2 cellular contexts compared by ENCODE assay signal in the genomic region with DNA sequence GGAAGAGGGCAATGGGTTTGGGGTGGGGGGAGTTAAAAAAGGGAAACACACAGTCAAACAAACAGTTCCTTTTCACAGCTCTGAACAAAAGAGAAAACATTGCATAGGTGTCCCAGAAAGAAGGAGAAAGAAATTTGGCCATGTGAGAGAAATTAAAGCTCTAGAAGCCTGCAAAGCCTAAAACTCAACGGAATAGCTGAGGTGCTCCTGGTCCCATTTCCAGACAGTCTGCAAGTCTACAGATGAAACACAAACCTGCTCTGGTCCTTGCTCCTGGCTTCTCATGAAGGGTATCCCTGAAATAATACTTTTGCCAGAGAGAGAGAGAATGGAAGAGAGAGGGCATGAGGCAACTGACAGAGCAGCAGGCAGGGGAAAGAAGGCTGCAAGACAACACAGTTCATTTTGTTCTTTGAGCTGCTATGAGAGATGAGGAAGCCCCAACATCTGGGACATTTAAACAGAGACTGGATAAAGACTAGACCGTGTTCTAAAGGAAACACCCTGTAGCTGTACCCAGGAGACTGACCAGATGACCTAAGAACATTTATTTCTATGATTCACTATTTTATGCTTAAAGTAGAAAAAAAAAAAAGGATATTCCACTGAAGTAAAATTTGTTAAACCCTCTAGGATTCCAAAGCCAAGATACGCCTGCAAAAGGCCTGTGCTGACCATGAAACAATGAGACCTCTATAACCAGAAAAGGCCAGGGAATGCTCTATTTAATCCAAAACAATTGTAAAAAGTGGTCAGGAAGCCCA.
TF ChIP-seq lines count a peak whose summit lies in the region.

No MANE protein-coding gene starts in this region.

TF ChIP-seq in SK-N-SH treated with all-trans-retinoic acid at 6 μM for 48 hours, 23 proteins besides CTCF, POLR2A, EP300 and RAD21 (continued from another document and continues in another):
- TF ChIP-seq, protein P1, sequence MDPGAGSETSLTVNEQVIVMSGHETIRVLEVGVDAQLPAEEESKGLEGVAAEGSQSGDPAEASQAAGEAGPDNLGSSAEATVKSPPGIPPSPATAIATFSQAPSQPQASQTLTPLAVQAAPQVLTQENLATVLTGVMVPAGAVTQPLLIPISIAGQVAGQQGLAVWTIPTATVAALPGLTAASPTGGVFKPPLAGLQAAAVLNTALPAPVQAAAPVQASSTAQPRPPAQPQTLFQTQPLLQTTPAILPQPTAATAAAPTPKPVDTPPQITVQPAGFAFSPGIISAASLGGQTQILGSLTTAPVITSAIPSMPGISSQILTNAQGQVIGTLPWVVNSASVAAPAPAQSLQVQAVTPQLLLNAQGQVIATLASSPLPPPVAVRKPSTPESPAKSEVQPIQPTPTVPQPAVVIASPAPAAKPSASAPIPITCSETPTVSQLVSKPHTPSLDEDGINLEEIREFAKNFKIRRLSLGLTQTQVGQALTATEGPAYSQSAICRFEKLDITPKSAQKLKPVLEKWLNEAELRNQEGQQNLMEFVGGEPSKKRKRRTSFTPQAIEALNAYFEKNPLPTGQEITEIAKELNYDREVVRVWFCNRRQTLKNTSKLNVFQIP (CRISPR knock-in tag; IDR thresholded peaks at IDR 0.05; ENCODE audit: borderline replicate concordance, low read depth) = peak; percentile 38; the same call in 1 of the 2 replicates
- TF ChIP-seq ESRRG (CRISPR knock-in tag; IDR thresholded peaks at IDR 0.05) (no peak), RARB (CRISPR knock-in tag; IDR thresholded peaks at IDR 0.05) (no peak), ZNF70 (CRISPR knock-in tag; IDR thresholded peaks at IDR 0.05) (peak; percentile 8; the same call in 1 of the 2 replicates), CSDC2 (CRISPR knock-in tag; IDR thresholded peaks at IDR 0.05) (peak; percentile 87), GLIS3 (CRISPR knock-in tag; IDR thresholded peaks at IDR 0.05) (no peak), SNAI2 (CRISPR knock-in tag; IDR thresholded peaks at IDR 0.05) (peak; percentile 29; the same call in 1 of the 2 replicates), BACH2 (CRISPR knock-in tag; IDR thresholded peaks at IDR 0.05; ENCODE audit: borderline replicate concordance) (peak; percentile 61; the same call in 1 of the 2 replicates), ZFP30 (CRISPR knock-in tag; IDR thresholded peaks at IDR 0.05) (peak; percentile 42; the same call in 1 of the 2 replicates), ARNTL (CRISPR knock-in tag; IDR thresholded peaks at IDR 0.05; ENCODE audit: borderline replicate concordance, low read depth) (no peak), ZC3H10 (CRISPR knock-in tag; IDR thresholded peaks at IDR 0.05) (no peak), ZNF8 (CRISPR knock-in tag; IDR thresholded peaks at IDR 0.05) (0 out of 2 replicates have a peak, but pooled peaks have one; percentile 5), PPARA (CRISPR knock-in tag; IDR thresholded peaks at IDR 0.05; ENCODE audit: borderline replicate concordance) (peak; percentile 70; the same call in 1 of the 2 replicates)
- TF ChIP-seq, protein P2, sequence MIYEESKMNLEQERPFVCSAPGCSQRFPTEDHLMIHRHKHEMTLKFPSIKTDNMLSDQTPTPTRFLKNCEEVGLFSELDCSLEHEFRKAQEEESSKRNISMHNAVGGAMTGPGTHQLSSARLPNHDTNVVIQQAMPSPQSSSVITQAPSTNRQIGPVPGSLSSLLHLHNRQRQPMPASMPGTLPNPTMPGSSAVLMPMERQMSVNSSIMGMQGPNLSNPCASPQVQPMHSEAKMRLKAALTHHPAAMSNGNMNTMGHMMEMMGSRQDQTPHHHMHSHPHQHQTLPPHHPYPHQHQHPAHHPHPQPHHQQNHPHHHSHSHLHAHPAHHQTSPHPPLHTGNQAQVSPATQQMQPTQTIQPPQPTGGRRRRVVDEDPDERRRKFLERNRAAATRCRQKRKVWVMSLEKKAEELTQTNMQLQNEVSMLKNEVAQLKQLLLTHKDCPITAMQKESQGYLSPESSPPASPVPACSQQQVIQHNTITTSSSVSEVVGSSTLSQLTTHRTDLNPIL (CRISPR knock-in tag; IDR thresholded peaks at IDR 0.05; ENCODE audit: low read depth) = no peak
- TF ChIP-seq, protein P3, sequence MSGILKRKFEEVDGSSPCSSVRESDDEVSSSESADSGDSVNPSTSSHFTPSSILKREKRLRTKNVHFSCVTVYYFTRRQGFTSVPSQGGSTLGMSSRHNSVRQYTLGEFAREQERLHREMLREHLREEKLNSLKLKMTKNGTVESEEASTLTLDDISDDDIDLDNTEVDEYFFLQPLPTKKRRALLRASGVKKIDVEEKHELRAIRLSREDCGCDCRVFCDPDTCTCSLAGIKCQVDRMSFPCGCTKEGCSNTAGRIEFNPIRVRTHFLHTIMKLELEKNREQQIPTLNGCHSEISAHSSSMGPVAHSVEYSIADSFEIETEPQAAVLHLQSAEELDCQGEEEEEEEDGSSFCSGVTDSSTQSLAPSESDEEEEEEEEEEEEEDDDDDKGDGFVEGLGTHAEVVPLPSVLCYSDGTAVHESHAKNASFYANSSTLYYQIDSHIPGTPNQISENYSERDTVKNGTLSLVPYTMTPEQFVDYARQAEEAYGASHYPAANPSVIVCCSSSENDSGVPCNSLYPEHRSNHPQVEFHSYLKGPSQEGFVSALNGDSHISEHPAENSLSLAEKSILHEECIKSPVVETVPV (CRISPR knock-in tag; IDR thresholded peaks at IDR 0.05) = peak; percentile 11; the same call in 1 of the 2 replicates
- TF ChIP-seq, protein P4, sequence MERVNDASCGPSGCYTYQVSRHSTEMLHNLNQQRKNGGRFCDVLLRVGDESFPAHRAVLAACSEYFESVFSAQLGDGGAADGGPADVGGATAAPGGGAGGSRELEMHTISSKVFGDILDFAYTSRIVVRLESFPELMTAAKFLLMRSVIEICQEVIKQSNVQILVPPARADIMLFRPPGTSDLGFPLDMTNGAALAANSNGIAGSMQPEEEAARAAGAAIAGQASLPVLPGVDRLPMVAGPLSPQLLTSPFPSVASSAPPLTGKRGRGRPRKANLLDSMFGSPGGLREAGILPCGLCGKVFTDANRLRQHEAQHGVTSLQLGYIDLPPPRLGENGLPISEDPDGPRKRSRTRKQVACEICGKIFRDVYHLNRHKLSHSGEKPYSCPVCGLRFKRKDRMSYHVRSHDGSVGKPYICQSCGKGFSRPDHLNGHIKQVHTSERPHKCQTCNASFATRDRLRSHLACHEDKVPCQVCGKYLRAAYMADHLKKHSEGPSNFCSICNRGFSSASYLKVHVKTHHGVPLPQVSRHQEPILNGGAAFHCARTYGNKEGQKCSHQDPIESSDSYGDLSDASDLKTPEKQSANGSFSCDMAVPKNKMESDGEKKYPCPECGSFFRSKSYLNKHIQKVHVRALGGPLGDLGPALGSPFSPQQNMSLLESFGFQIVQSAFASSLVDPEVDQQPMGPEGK (CRISPR knock-in tag; IDR thresholded peaks at IDR 0.05; ENCODE audit: borderline replicate concordance) = no peak

TF ChIP-seq in SK-N-SH, 30 proteins besides CTCF, POLR2A, EP300 and RAD21 (continued from another document):
- TF ChIP-seq, protein P5, sequence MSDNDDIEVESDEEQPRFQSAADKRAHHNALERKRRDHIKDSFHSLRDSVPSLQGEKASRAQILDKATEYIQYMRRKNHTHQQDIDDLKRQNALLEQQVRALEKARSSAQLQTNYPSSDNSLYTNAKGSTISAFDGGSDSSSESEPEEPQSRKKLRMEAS (IDR thresholded peaks at IDR 0.05; ENCODE audit: low read depth) = no peak
- TF ChIP-seq MEF2A (IDR thresholded peaks at IDR 0.05; ENCODE audit: borderline replicate concordance, low read depth) (no peak), GABPA (IDR thresholded peaks at IDR 0.05; ENCODE audit: low read depth) (no peak), FOXJ3 (CRISPR knock-in tag; IDR thresholded peaks at IDR 0.05) (no peak), FOXM1 (IDR thresholded peaks at IDR 0.05; ENCODE audit: low read depth) (no peak), CHD2 (IDR thresholded peaks at IDR 0.05; ENCODE audit: low read length, partially characterized antibody) (no peak), SMC3 (IDR thresholded peaks at IDR 0.05; ENCODE audit: low read depth, low read length) (no peak), SIN3A (IDR thresholded peaks at IDR 0.05; ENCODE audit: borderline replicate concordance, low read depth, low read length) (no peak), EZH2phosphoT487 (IDR thresholded peaks at IDR 0.05; ENCODE audit: borderline replicate concordance, low read depth) (no peak), NRF1 (IDR thresholded peaks at IDR 0.05; ENCODE audit: low read depth, low read length) (no peak)
- TF ChIP-seq, protein P6, sequence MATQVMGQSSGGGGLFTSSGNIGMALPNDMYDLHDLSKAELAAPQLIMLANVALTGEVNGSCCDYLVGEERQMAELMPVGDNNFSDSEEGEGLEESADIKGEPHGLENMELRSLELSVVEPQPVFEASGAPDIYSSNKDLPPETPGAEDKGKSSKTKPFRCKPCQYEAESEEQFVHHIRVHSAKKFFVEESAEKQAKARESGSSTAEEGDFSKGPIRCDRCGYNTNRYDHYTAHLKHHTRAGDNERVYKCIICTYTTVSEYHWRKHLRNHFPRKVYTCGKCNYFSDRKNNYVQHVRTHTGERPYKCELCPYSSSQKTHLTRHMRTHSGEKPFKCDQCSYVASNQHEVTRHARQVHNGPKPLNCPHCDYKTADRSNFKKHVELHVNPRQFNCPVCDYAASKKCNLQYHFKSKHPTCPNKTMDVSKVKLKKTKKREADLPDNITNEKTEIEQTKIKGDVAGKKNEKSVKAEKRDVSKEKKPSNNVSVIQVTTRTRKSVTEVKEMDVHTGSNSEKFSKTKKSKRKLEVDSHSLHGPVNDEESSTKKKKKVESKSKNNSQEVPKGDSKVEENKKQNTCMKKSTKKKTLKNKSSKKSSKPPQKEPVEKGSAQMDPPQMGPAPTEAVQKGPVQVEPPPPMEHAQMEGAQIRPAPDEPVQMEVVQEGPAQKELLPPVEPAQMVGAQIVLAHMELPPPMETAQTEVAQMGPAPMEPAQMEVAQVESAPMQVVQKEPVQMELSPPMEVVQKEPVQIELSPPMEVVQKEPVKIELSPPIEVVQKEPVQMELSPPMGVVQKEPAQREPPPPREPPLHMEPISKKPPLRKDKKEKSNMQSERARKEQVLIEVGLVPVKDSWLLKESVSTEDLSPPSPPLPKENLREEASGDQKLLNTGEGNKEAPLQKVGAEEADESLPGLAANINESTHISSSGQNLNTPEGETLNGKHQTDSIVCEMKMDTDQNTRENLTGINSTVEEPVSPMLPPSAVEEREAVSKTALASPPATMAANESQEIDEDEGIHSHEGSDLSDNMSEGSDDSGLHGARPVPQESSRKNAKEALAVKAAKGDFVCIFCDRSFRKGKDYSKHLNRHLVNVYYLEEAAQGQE (IDR thresholded peaks at IDR 0.05; ENCODE audit: low read depth, low read length) = no peak
- TF ChIP-seq, protein P7, sequence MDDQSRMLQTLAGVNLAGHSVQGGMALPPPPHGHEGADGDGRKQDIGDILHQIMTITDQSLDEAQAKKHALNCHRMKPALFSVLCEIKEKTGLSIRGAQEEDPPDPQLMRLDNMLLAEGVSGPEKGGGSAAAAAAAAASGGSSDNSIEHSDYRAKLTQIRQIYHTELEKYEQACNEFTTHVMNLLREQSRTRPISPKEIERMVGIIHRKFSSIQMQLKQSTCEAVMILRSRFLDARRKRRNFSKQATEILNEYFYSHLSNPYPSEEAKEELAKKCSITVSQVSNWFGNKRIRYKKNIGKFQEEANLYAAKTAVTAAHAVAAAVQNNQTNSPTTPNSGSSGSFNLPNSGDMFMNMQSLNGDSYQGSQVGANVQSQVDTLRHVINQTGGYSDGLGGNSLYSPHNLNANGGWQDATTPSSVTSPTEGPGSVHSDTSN (IDR thresholded peaks at IDR 0.05) = no peak
- TF ChIP-seq, protein P8, sequence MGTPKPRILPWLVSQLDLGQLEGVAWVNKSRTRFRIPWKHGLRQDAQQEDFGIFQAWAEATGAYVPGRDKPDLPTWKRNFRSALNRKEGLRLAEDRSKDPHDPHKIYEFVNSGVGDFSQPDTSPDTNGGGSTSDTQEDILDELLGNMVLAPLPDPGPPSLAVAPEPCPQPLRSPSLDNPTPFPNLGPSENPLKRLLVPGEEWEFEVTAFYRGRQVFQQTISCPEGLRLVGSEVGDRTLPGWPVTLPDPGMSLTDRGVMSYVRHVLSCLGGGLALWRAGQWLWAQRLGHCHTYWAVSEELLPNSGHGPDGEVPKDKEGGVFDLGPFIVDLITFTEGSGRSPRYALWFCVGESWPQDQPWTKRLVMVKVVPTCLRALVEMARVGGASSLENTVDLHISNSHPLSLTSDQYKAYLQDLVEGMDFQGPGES (IDR thresholded peaks at IDR 0.05; ENCODE audit: low read depth, low read length) = no peak
TF ChIP-seq in SK-N-SH: peak in this region for 0.
